Comparison of ENCODE assay signal across 14 cellular contexts in the genomic region with DNA sequence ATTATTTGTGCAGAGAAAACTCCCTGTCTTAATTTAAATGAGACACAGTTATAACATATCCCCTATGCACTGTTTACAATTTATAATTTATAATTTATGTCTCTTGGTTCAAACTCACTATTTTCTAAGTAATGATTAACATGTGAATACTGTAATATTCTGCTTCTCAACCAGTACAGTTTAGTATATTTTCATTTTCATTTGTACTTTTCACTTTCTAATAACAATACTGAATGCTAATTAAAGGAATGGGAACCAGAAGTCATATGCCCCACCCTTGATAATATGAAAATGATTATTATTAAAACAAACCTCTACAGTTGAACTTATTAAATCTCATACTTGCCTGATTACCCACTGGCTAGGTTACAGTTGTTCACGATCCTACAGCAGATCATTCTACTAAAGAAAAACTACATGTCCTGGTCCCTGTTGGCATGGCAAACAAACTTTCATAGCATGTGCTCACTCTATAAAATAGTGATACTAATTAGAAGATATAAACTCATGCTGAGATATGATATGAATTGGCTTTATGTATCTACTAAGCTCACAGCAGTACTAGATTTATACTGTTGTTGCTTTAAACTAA.
DNase-seq lines count a peak whose midpoint lies in the region; ATAC-seq and TF ChIP-seq lines count a peak whose summit lies in the region.
"Had no signal": no experiment of that assay in that cellular context is flagged by ENCODE, and none has a peak within 500 bp of the region (broad histone marks: within the 10 kb centered on the region; RNA-seq: fewer than 3 reads in every experiment).

No MANE protein-coding gene starts in this region.

- TF ChIP-seq POLR2A in stomach (IDR thresholded peaks at IDR 0.05): no peak

- peak; percentile 70 for ATAC-seq in GM19395 (IDR thresholded peaks at IDR 0.05; ENCODE audit: unreplicated experiment)
- ATAC-seq in GM21786 (IDR thresholded peaks at IDR 0.05; ENCODE audit: unreplicated experiment): peak; percentile 66
- peak; percentile 65 for ATAC-seq in HG03175 (IDR thresholded peaks at IDR 0.05; ENCODE audit: unreplicated experiment)
- ATAC-seq in HG02840 (IDR thresholded peaks at IDR 0.05; ENCODE audit: low FRiP score, unreplicated experiment): no peak
- ATAC-seq: activated T-cell treated with anti-CD3 and anti-CD28 coated beads, Interleukin-2, amount 50 U/mL, for 4 hours; naive thymus-derived CD4-positive, alpha-beta T cell had no signal

- H3K36me3 ChIP-seq in endocrine pancreas (ENCODE audit: control insufficient read depth, insufficient read depth, low read length) (no peaks in the 10 kb centered on the region), stomach (no peaks in the 10 kb centered on the region)
- H3K36me3 ChIP-seq: thoracic aorta had no signal

- no peak for TF ChIP-seq EP300 in stomach (IDR thresholded peaks at IDR 0.05)

- no peaks in the 10 kb centered on the region for H3K27me3 ChIP-seq in endocrine pancreas (ENCODE audit: control insufficient read depth, insufficient read depth, low read length)
- H3K27me3 ChIP-seq in stomach: no peaks in the 10 kb centered on the region

- DNase-seq in NOMO-1 treated with dmso at 0.1 percent for 144 hours (lab: John Stamatoyannopoulos, UW; ENCODE audit: unreplicated experiment) (no peak), stomach (no peak)
- DNase-seq: activated B cell treated with CpG ODN at 0.5 μM for 24 hours; activated T-cell treated with anti-CD3 and anti-CD28 coated beads, Interleukin-2, amount 50 U/mL, for 4 hours; CD8-positive, alpha-beta memory T cell; effector CD4-positive, alpha-beta T cell; naive thymus-derived CD4-positive, alpha-beta T cell had no signal

- TF ChIP-seq CTCF in stomach (IDR thresholded peaks at IDR 0.05): no peak

- no peak overlapping the region for H3K9ac ChIP-seq in endocrine pancreas (ENCODE audit: control insufficient read depth, insufficient read depth, low read length)
- H3K9ac ChIP-seq: SK-N-SH had no signal

- intact Hi-C loops in stomach (cut with DNase I; ENCODE audit: low total_unique reads): no loop called here

- 39 to 65% (median 49%) methylated on average over 1 of the region's 1 CpG for WGBS in stomach, 5 donors

- H3K4me3 ChIP-seq in endocrine pancreas (ENCODE audit: control insufficient read depth, insufficient read depth, low read length) (peak overlapping the region; percentile 49), stomach (no peak overlapping the region)
- H3K4me3 ChIP-seq: thoracic aorta had no signal

- H3K9me3 ChIP-seq in endocrine pancreas (ENCODE audit: control insufficient read depth, low read length) (no peaks in the 10 kb centered on the region), stomach (no peaks in the 10 kb centered on the region)
- H3K9me3 ChIP-seq: SK-N-SH, thoracic aorta had no signal

- peaks cover 26% of the 10 kb centered on the region for H3K4me1 ChIP-seq in endocrine pancreas (ENCODE audit: control insufficient read depth, insufficient read depth, low read length)
- H3K4me1 ChIP-seq in stomach: peaks cover 0 to 42% (median 23%) of the 10 kb centered on the region in 4 donors

- H3K27ac ChIP-seq in stomach: no peak overlapping the region
- H3K27ac ChIP-seq: thoracic aorta had no signal
